In the genomic region with DNA sequence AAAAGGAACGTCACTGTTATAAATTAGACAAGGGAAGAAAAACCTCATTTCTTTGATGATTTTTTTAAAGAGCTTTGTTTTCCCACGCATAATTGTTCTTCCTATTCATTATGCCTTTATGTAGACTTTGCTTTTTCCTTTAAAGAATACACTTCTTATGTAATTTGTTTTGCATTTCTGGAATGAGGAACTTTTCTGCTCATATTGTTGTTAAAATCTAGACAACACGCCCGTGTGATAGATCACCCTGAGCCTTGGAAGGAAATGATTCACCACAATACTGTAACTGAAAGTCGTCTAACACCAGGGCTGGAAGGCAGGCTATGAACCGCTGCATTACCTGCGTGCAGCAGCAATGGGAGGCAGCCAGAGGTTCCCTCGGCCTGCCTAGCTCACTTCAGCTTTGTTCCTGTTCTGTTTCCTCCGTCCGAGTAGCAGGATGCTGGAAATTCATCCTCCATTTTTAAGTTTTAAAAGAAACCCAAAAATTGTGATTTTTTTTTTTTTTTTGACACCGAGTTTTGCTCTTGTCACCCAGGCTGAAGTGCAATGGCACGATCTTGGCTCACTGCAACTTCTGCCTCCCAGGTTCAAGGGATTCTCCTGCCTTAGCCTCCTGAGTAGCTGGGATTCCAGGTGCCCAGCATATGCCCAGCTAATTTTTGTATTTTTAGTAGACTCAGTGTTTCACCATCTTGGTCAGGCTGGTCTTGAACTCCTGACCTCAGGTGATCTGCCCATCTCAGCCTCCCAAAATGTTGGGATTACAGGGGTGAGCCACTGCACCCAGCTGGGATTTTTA, we compare ENCODE assay signal across 8 cellular contexts. TPM values are rescaled to one million over a fixed set of nuclear protein-coding genes. Genes with fewer than 3 reads are reported as not detected.
A peak's percentile ranks its signal among the peaks of the same experiment; 100 is the strongest.
DNase-seq lines count a peak whose midpoint lies in the region; ATAC-seq, FAIRE-seq and TF ChIP-seq lines count a peak whose summit lies in the region.

No MANE protein-coding gene starts in this region.

- no peak overlapping the region for H2AK5ac ChIP-seq in mesenchymal stem cell (ENCODE audit: low read length, severe bottlenecking)

- peak overlapping the region in 1 of 2 experiments; percentile 52 for H3K4me3 ChIP-seq in mesenchymal stem cell (ENCODE audit: insufficient read depth in 1 of 2, low read depth in 1 of 2, low read length in 2 of 2)

- no peaks in the 10 kb centered on the region for H3K9me3 Mint-ChIP-seq in CD4-positive, alpha-beta T cell
- no peaks in the 10 kb centered on the region for H3K9me3 Mint-ChIP-seq in chondrocyte (ENCODE audit: low read depth)

- FAIRE-seq in HTR-8/SVneo (lab: Jason Lieb, UNC): peak; percentile 93

- H3K36me3 Mint-ChIP-seq in CD4-positive, alpha-beta T cell (ENCODE audit: low read depth): no peaks in the 10 kb centered on the region
- no peaks in the 10 kb centered on the region for H3K36me3 Mint-ChIP-seq in chondrocyte (ENCODE audit: low read depth)

- H3K23ac ChIP-seq in mesenchymal stem cell (ENCODE audit: low read length in 2 of 2): no peak overlapping the region

- H4K8ac ChIP-seq in mesenchymal stem cell (ENCODE audit: low read length): peak overlapping the region; percentile 87

- H3K14ac ChIP-seq in mesenchymal stem cell (ENCODE audit: low read length in 2 of 2): no peak overlapping the region

- peak overlapping the region; percentile 85 for H3K27ac ChIP-seq in CD4-positive, alpha-beta T cell (ENCODE audit: low read depth, low read length)
- H3K27ac ChIP-seq in VCaP (peak overlapping the region; percentile 78), mesenchymal stem cell (ENCODE audit: low read length, poor library complexity, severe bottlenecking) (peak overlapping the region; percentile 88)

- H2AFZ ChIP-seq in mesenchymal stem cell (ENCODE audit: low read depth, low read length): no peak overlapping the region

- H3K18ac ChIP-seq in mesenchymal stem cell (ENCODE audit: low read depth in 1 of 2, low read length in 2 of 2): peak overlapping the region; percentile 67 to 72

- CTCF ChIA-PET in CD4-positive, alpha-beta T cell (lab: Charles Lee): interaction anchor here (0.5 to 1.6 kb wide), 15 partner anchors 10 to 288 kb away, joined by 3 to 10 read pairs (median 4); no protein-coding TSS in a partner anchor

- peak overlapping the region; percentile 93 for H3K27ac Mint-ChIP-seq in CD4-positive, alpha-beta T cell
- H3K27ac Mint-ChIP-seq in chondrocyte (ENCODE audit: unreplicated experiment): peak overlapping the region; percentile 89

- no peak overlapping the region for H2BK120ac ChIP-seq in mesenchymal stem cell (ENCODE audit: low read depth, low read length)

- H3K9me3 ChIP-seq in CD4-positive, alpha-beta T cell (ENCODE audit: control insufficient read depth, low read length): no peaks in the 10 kb centered on the region
- no peaks in the 10 kb centered on the region for H3K9me3 ChIP-seq in mesenchymal stem cell (ENCODE audit: control insufficient read depth, low read length)

- H3K27me3 Mint-ChIP-seq in CD4-positive, alpha-beta T cell: no peaks in the 10 kb centered on the region
- H3K27me3 Mint-ChIP-seq in chondrocyte (ENCODE audit: low read depth): no peaks in the 10 kb centered on the region

- H3K4me3 Mint-ChIP-seq in CD4-positive, alpha-beta T cell: peak overlapping the region; percentile 84
- no peak overlapping the region for H3K4me3 Mint-ChIP-seq in chondrocyte (ENCODE audit: unreplicated experiment)

- DNase-seq in CD4-positive, alpha-beta T cell: peak; percentile 54 to 73 (median 64)
- DNase-seq in HTR-8/SVneo (ENCODE audit: insufficient read length, low spot score): peak; percentile 95
- no peak for DNase-seq in chondrocyte (ENCODE audit: low spot score)
- DNase-seq in mesenchymal stem cell: peak; percentile 84
- peak; percentile 9 to 52 for DNase-seq in stimulated activated CD8-positive, alpha-beta memory T cell treated with anti-CD3 and anti-CD28 coated beads, Interleukin-7, amount 100 ng/mL, for 48 hours (ENCODE audit: extremely low read depth in 1 of 2, low read depth in 1 of 2)
- DNase-seq in G401 (ENCODE audit: low spot score): no peak

- H4K91ac ChIP-seq in mesenchymal stem cell (ENCODE audit: low read length): peak overlapping the region; percentile 84

- no peaks in the 10 kb centered on the region for H3K36me3 ChIP-seq in mesenchymal stem cell (ENCODE audit: control insufficient read depth in 1 of 2, insufficient read depth in 2 of 2, low read depth in 1 of 2, low read length in 2 of 2)

- H3K4me2 ChIP-seq in mesenchymal stem cell (ENCODE audit: low read length, poor library complexity, severe bottlenecking): peak overlapping the region; percentile 51

- peaks cover 3% of the 10 kb centered on the region for H3K4me1 ChIP-seq in mesenchymal stem cell (ENCODE audit: control insufficient read depth, insufficient read depth, low read depth, low read length)

- H3K4me1 Mint-ChIP-seq in CD4-positive, alpha-beta T cell (ENCODE audit: low read depth): peaks cover 53% of the 10 kb centered on the region
- H3K4me1 Mint-ChIP-seq in chondrocyte (ENCODE audit: low read depth): peaks cover 17% of the 10 kb centered on the region

- H3K27me3 ChIP-seq in CD4-positive, alpha-beta T cell (ENCODE audit: control insufficient read depth, insufficient read depth, low read length): no peaks in the 10 kb centered on the region
- H3K27me3 ChIP-seq in mesenchymal stem cell (ENCODE audit: control insufficient read depth in 1 of 2, insufficient read depth in 1 of 2, low read length in 2 of 2): no peaks in the 10 kb centered on the region

- H3K4ac ChIP-seq in mesenchymal stem cell (ENCODE audit: low read depth in 1 of 2, low read length in 2 of 2): no peak overlapping the region

- 31% methylated on average over 10 of the region's 12 CpGs for WGBS in mesenchymal stem cell

- H3K9ac ChIP-seq in mesenchymal stem cell (ENCODE audit: low read length): peak overlapping the region; percentile 74

- no peaks in the 10 kb centered on the region for H3K79me1 ChIP-seq in mesenchymal stem cell (replicated peaks; ENCODE audit: low read length, poor library complexity, severe bottlenecking)

- peak; percentile 96 for ATAC-seq in CD4-positive, alpha-beta T cell (ENCODE audit: poor library complexity)
- ATAC-seq in GM21381 (IDR thresholded peaks at IDR 0.05; ENCODE audit: unreplicated experiment): peak; percentile 99

- intact Hi-C loops in CD4-positive, alpha-beta T cell (cut with DNase I, micrococcal nuclease): loop anchor here in 1 of 2 experiments (2.0 to 5.0 kb wide), 5 partner anchors 18 to 229 kb away; no protein-coding TSS in a partner anchor

- TF ChIP-seq CTCF in CD4-positive, alpha-beta T cell (IDR thresholded peaks at IDR 0.05): no peak
- TF ChIP-seq CTCF in VCaP (conservative IDR thresholded peaks at IDR 0.05) (no peak), chondrocyte (IDR thresholded peaks at IDR 0.05) (no peak)

- in situ Hi-C loops in G401 (cut with HindIII; ENCODE audit: low sequenced_read_pairs): no loop called here

- H2BK15ac ChIP-seq in mesenchymal stem cell (ENCODE audit: low read depth, poor library complexity, severe bottlenecking): peak overlapping the region; percentile 28

- POLR2A ChIA-PET in CD4-positive, alpha-beta T cell (lab: Charles Lee): interaction anchor here (0.6 to 3.5 kb wide), 30 partner anchors 9 to 272 kb away, joined by 3 to 61 read pairs (median 6); partner anchors contain the start of gene ZNF217

- peak overlapping the region in 1 of 2 experiments; percentile 65 for H2BK12ac ChIP-seq in mesenchymal stem cell (ENCODE audit: low read length in 2 of 2)

- no peak overlapping the region for H2BK5ac ChIP-seq in mesenchymal stem cell (ENCODE audit: low read depth, low read length, poor library complexity, severe bottlenecking)

RNA-seq across cellular contexts. Expression of gene ZNF217, which starts 49.6 kb away (rescaled TPM):
- 10 to 100 TPM; 83.5 to 87.4 TPM for total RNA-seq in CD4-positive, alpha-beta T cell
- 26.9 to 28.7 TPM (median 27.0 TPM) in 3 replicates for total RNA-seq in chondrocyte
- 15.7 TPM for polyA plus RNA-seq in mesenchymal stem cell (2013, experiment 1 of 2)
- polyA plus RNA-seq in mesenchymal stem cell (2013, experiment 2 of 2): 16.6 TPM
- 63.4 and 79.3 TPM in 2 replicates for total RNA-seq in G401 (2014; rRNA removed; shearing (Covaris generic))

Comparison
In these comparisons a context has a peak if more than half of its experiments do, and no peak if none do; other contexts are left out.
1. DNase-seq: peak in CD4-positive, alpha-beta T cell (10 of 10), HTR-8/SVneo (single experiment), mesenchymal stem cell (single experiment) and stimulated activated CD8-positive, alpha-beta memory T cell treated with anti-CD3 and anti-CD28 coated beads, Interleukin-7, amount 100 ng/mL, for 48 hours (2 of 2); none in chondrocyte (single experiment) and G401 (single experiment).
2. Peak in every context shown above with its lines, with median percentiles within 50 percentile points of each other: H3K27ac ChIP-seq.